Comparison of ENCODE assay signal across 8 cellular contexts in the genomic region with DNA sequence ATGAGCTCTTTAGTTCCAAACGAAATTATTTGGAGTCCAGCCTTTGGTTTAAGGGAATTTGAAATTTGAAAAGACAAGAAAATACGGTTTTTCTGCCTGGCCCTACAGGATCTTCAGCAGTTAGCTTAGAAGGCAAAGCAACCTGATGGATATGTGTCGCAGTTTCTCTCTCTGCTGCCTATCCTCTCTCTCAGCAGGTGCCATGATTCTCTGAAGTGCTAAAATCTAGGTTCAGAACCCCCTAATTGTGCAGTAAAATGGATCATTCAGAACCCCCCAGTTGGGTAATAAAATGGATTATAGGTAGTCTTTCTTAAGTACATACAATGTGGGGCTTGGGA. TPM values are rescaled to one million over a fixed set of nuclear protein-coding genes. Genes with fewer than 3 reads are reported as not detected.
A peak's percentile ranks its signal among the peaks of the same experiment; 100 is the strongest.
DNase-seq lines count a peak whose midpoint lies in the region; ATAC-seq and TF ChIP-seq lines count a peak whose summit lies in the region.

No MANE protein-coding gene starts in this region.

- H3K27ac Mint-ChIP-seq in T-cell: no peak overlapping the region

- peaks cover 21 to 50% (median 23%) of the 10 kb centered on the region in 3 donors for H3K4me1 Mint-ChIP-seq in T-cell

- DNase-seq in GM12865 (ENCODE audit: low read depth): no peak
- DNase-seq in T-cell: peak in 1 of 34 experiments; percentile 1
- no peak for DNase-seq in suprapubic skin (ENCODE audit: low spot score in 2 of 2)
- no peak for DNase-seq in NCI-H2196 treated with DMSO at 0.1 percent for 48 hours (lab: John Stamatoyannopoulos, UW; ENCODE audit: unreplicated experiment)
- no peak for DNase-seq in activated CD8-positive, alpha-beta memory T cell treated with anti-CD3 and anti-CD28 coated beads, Interleukin-2, amount 50 U/mL, for 48 hours
- no peak for DNase-seq in AG20443 (ENCODE audit: low spot score)

- H3K4me3 ChIP-seq in GM12865 (ENCODE audit: low read depth, low read length) (peak overlapping the region; percentile 85), iPS-11a (ENCODE audit: low read depth, low read length) (peak overlapping the region; percentile 17), suprapubic skin (peak overlapping the region; percentile 82)

- TF ChIP-seq CTCF in GM12865 (IDR thresholded peaks at IDR 0.05; ENCODE audit: insufficient read depth, low read depth, low read length, missing control alignments): no peak
- no peak for TF ChIP-seq CTCF in suprapubic skin (IDR thresholded peaks at IDR 0.05)

- 7% methylated on average over 3 of the region's 3 CpGs for WGBS in suprapubic skin

- H3K9me3 ChIP-seq in suprapubic skin: no peaks in the 10 kb centered on the region

- POLR2A ChIA-PET in T-cell (lab: Charles Lee): no interaction called here

- no peak overlapping the region for H3K27ac ChIP-seq in suprapubic skin

- peaks cover 3 to 13% of the 10 kb centered on the region in 2 donors for H3K27me3 Mint-ChIP-seq in T-cell

- TF ChIP-seq POLR2A in suprapubic skin (IDR thresholded peaks at IDR 0.05): no peak

- peaks cover 11% of the 10 kb centered on the region for H3K4me1 ChIP-seq in suprapubic skin

- ATAC-seq in HG02588 (IDR thresholded peaks at IDR 0.05; ENCODE audit: unreplicated experiment) (peak; percentile 5), T-cell (replicated peaks in 1 of 4) (peak in 3 of 4 experiments; percentile 7 to 20 (median 18))

- no peak for TF ChIP-seq EP300 in suprapubic skin (IDR thresholded peaks at IDR 0.05)

- H3K36me3 Mint-ChIP-seq in T-cell: no peaks in the 10 kb centered on the region

- peak overlapping the region; percentile 79 to 85 (median 80) for H3K4me3 Mint-ChIP-seq in T-cell

- H3K36me3 ChIP-seq in suprapubic skin: no peaks in the 10 kb centered on the region

- CTCF ChIA-PET in T-cell (lab: Charles Lee): interaction anchor here in 1 of 2 donors (0.6 kb wide), 1 partner anchor 1724 kb away, joined by 3 read pairs; a partner anchor contains a TSS

- H3K9me3 Mint-ChIP-seq in T-cell: no peaks in the 10 kb centered on the region

- H3K27me3 ChIP-seq in suprapubic skin: no peaks in the 10 kb centered on the region

RNA-seq across cellular contexts. Expression of a gene that starts 0.4 kb away (rescaled TPM):
- total RNA-seq in T-cell (under 1 TPM; 0.08 to 0.41 (median 0.20) TPM), suprapubic skin (1 to 10 TPM in 3 of 4 donors, under 1 TPM in 1; 0.72 to 9.5 (median 4.6) TPM)

RNA-seq across cellular contexts. Expression of a gene that starts 47.6 kb away (rescaled TPM):
- total RNA-seq in T-cell: not detected
- total RNA-seq in suprapubic skin: not detected

Comparison
In these comparisons a context has a peak if more than half of its experiments do, and no peak if none do; other contexts are left out.
1. H3K4me3 ChIP-seq: peak in every context shown above with its lines; median percentile 85 in GM12865; 82 in suprapubic skin; 17 in iPS-11a.